In the genomic region with DNA sequence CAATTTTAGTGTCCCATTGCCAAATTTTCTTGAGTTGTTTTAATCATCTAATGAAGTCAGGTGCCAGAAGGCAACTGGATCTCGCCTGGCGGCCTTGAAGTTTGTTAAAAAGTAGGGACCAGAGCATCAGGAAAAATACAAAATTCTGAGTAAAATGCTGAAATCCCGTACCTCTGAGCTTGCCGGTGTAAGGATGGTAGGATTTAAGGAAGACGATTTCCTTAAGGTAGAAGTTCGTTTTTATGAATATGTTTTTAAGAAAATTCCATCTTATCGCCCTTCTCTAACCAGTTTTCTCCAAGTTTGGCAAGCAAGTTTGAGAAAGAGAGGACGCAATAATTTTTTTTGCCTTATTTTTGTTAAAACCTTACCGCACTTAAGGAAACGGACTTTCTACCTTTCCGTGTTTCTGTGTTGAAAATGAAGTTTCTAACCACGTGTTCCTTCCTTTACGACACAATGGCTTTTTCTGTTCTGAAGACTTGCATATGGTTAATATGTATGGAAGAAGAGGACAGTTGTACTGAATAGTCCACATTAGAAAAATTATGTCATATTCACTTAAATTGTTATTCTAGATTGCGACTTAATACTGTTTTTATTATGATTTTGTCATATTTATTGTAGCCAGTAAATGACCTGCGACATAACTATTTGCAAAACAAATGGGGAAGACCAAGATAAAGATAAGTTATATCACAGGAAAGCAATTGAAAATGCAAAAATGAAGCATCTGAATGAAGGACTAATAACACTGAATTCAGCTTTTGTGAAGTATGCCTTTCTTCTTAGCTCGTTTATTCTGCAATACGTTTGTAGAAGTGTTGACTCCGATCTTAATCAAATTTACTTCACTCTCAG, we compare ENCODE assay signal across 8 cellular contexts. TPM values are rescaled to one million over a fixed set of nuclear protein-coding genes. Genes with fewer than 3 reads are reported as not detected.
DNase-seq lines count a peak whose midpoint lies in the region; ATAC-seq and TF ChIP-seq lines count a peak whose summit lies in the region.

No MANE protein-coding gene starts in this region.

- peak overlapping the region; percentile 79 to 87 for H3K27ac ChIP-seq in right atrium auricular region
- H3K27ac ChIP-seq in aorta (ENCODE audit: low read depth in 1 of 2, low read length in 2 of 2), result no peak overlapping the region

- H3K4me3 ChIP-seq in right atrium auricular region (peak overlapping the region; percentile 55 to 71), aorta (ENCODE audit: low read length in 2 of 2) (peak overlapping the region; percentile 22 to 51)

- intact Hi-C loops in cardiac septum (cut with DNase I) (no loop called here), aorta (cut with DNase I) (no loop called here)

- peak overlapping the region in 4 of 5 experiments; percentile 79 to 99 (median 94) for H3K27ac Mint-ChIP-seq in brain

- H3K9me3 ChIP-seq in right atrium auricular region, result no peaks in the 10 kb centered on the region
- H3K9me3 ChIP-seq in aorta (ENCODE audit: control insufficient read depth, low read length), result no peaks in the 10 kb centered on the region

- peak overlapping the region; percentile 90 to 93 (median 92) for H3K4me3 Mint-ChIP-seq in brain

- no peaks in the 10 kb centered on the region for H3K36me3 ChIP-seq in right atrium auricular region
- peaks cover 0 to 3% of the 10 kb centered on the region in 2 donors for H3K36me3 ChIP-seq in aorta (ENCODE audit: control insufficient read depth in 1 of 2, insufficient read depth in 2 of 2, low read length in 1 of 2)

- ATAC-seq in aorta (ENCODE audit: low FRiP score), result no peak
- no peak for ATAC-seq in GM21526 (IDR thresholded peaks at IDR 0.05; ENCODE audit: low FRiP score, unreplicated experiment)

- peaks cover 21% of the 10 kb centered on the region for H3K27me3 Mint-ChIP-seq in brain

- peaks cover 9 to 20% (median 13%) of the 10 kb centered on the region in 5 experiments for H3K9me3 Mint-ChIP-seq in brain

- H3K36me3 Mint-ChIP-seq in brain, result peaks cover 53% of the 10 kb centered on the region

- WGBS in aorta, 2 donors, result 20% methylated on average over 18 of the region's 18 CpGs

- peaks cover 0 to 18% of the 10 kb centered on the region in 2 donors for H3K4me1 ChIP-seq in right atrium auricular region
- H3K4me1 ChIP-seq in aorta (ENCODE audit: control insufficient read depth in 1 of 2, insufficient read depth in 2 of 2, low read length in 2 of 2), result no peaks in the 10 kb centered on the region

- TF ChIP-seq CTCF in right atrium auricular region (IDR thresholded peaks at IDR 0.05) (no peak), brain (conservative IDR thresholded peaks at IDR 0.05) (no peak)

- peaks cover 24% of the 10 kb centered on the region for H3K4me1 Mint-ChIP-seq in brain

- DNase-seq in right atrium auricular region (ENCODE audit: low spot score) (no peak), cardiac septum (ENCODE audit: low spot score) (no peak), lung microvascular endothelial cell (ENCODE audit: low read depth in 2 of 2) (peak; percentile 9 to 21), aorta (no peak), NCI-H226 (no peak)
- no peak for DNase-seq in stimulated activated naive CD4-positive, alpha-beta T cell treated with Interleukin-2 at 50 U/mL for 16 hours (lab: John Stamatoyannopoulos, UW)

- H3K27me3 ChIP-seq in right atrium auricular region (no peaks in the 10 kb centered on the region), aorta (ENCODE audit: control insufficient read depth in 1 of 2, insufficient read depth in 2 of 2, low read length in 1 of 2) (no peaks in the 10 kb centered on the region)

RNA-seq across cellular contexts. Expression of gene ATF7IP2, which starts 0.9 kb away (rescaled TPM):
- total RNA-seq in right atrium auricular region (10 to 100 TPM; 22.6 to 32.7 TPM), cardiac septum (42.3 TPM), lung microvascular endothelial cell (5.2 and 8.1 TPM in 2 replicates), aorta (10 to 100 TPM in 1 of 2 donors, 1 to 10 TPM in 1; 9.6 to 15.5 TPM)
- polyA plus RNA-seq in brain (ENCODE audit: insufficient read depth, low read depth, low replicate concordance) (1.4 TPM), aorta (10 to 100 TPM in 1 of 2 donors, 1 to 10 TPM in 1; 4.9 to 21.2 TPM)

Comparison
In these comparisons a context has a peak if more than half of its experiments do, and no peak if none do; other contexts are left out.
1. DNase-seq: peak in lung microvascular endothelial cell (2 of 2); none in right atrium auricular region (single experiment), cardiac septum (single experiment), aorta (0 of 2), stimulated activated naive CD4-positive, alpha-beta T cell treated with Interleukin-2 at 50 U/mL for 16 hours (single experiment) and NCI-H226 (single experiment).
2. H3K27ac ChIP-seq: peak in right atrium auricular region (2 of 2); none in aorta (0 of 2).